In genomic region chr7:120832803-120833202, GRCh38 we compare ENCODE assay signal across 2 cellular contexts.
TF ChIP-seq lines count a peak whose summit lies in the region.

No MANE protein-coding gene starts in this region.

TF ChIP-seq in IMR-90, 13 proteins besides CTCF, POLR2A, EP300 and RAD21:
- no peak for TF ChIP-seq MAFK (IDR thresholded peaks at IDR 0.05; ENCODE audit: low read depth, low read length)
- TF ChIP-seq, protein P1, sequence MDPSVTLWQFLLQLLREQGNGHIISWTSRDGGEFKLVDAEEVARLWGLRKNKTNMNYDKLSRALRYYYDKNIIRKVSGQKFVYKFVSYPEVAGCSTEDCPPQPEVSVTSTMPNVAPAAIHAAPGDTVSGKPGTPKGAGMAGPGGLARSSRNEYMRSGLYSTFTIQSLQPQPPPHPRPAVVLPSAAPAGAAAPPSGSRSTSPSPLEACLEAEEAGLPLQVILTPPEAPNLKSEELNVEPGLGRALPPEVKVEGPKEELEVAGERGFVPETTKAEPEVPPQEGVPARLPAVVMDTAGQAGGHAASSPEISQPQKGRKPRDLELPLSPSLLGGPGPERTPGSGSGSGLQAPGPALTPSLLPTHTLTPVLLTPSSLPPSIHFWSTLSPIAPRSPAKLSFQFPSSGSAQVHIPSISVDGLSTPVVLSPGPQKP (IDR thresholded peaks at IDR 0.05; ENCODE audit: borderline replicate concordance, low read depth, low read length): no peak
- no peak for TF ChIP-seq BHLHE40 (IDR thresholded peaks at IDR 0.05; ENCODE audit: low read depth, low read length)
- TF ChIP-seq RCOR1 (IDR thresholded peaks at IDR 0.05; ENCODE audit: insufficient replicate concordance, low read length): no peak
- TF ChIP-seq NFE2L2 (IDR thresholded peaks at IDR 0.05; ENCODE audit: low read depth, low read length): no peak
- TF ChIP-seq USF2 (IDR thresholded peaks at IDR 0.05; ENCODE audit: low read depth, low read length): no peak
- no peak for TF ChIP-seq FOS (IDR thresholded peaks at IDR 0.05; ENCODE audit: low read depth, low read length)
- no peak for TF ChIP-seq CHD1 (IDR thresholded peaks at IDR 0.05; ENCODE audit: low read depth, low read length)
- TF ChIP-seq RFX5 (IDR thresholded peaks at IDR 0.05; ENCODE audit: low read depth, low read length): no peak
- no peak for TF ChIP-seq MXI1 (IDR thresholded peaks at IDR 0.05; ENCODE audit: borderline replicate concordance, low read depth, low read length)
- no peak for TF ChIP-seq CEBPB (IDR thresholded peaks at IDR 0.05; ENCODE audit: low read depth, low read length)
- TF ChIP-seq SMC3 (IDR thresholded peaks at IDR 0.05; ENCODE audit: low read depth, low read length): no peak
- TF ChIP-seq MAZ (IDR thresholded peaks at IDR 0.05; ENCODE audit: borderline replicate concordance, low read depth, low read length): no peak

TF ChIP-seq in H1, 55 proteins besides CTCF, POLR2A, EP300 and RAD21:
- TF ChIP-seq TAF7 (optimal IDR thresholded peaks at IDR 0.05; ENCODE audit: borderline replicate concordance, low read depth, low read length): no peak
- TF ChIP-seq, protein P2, sequence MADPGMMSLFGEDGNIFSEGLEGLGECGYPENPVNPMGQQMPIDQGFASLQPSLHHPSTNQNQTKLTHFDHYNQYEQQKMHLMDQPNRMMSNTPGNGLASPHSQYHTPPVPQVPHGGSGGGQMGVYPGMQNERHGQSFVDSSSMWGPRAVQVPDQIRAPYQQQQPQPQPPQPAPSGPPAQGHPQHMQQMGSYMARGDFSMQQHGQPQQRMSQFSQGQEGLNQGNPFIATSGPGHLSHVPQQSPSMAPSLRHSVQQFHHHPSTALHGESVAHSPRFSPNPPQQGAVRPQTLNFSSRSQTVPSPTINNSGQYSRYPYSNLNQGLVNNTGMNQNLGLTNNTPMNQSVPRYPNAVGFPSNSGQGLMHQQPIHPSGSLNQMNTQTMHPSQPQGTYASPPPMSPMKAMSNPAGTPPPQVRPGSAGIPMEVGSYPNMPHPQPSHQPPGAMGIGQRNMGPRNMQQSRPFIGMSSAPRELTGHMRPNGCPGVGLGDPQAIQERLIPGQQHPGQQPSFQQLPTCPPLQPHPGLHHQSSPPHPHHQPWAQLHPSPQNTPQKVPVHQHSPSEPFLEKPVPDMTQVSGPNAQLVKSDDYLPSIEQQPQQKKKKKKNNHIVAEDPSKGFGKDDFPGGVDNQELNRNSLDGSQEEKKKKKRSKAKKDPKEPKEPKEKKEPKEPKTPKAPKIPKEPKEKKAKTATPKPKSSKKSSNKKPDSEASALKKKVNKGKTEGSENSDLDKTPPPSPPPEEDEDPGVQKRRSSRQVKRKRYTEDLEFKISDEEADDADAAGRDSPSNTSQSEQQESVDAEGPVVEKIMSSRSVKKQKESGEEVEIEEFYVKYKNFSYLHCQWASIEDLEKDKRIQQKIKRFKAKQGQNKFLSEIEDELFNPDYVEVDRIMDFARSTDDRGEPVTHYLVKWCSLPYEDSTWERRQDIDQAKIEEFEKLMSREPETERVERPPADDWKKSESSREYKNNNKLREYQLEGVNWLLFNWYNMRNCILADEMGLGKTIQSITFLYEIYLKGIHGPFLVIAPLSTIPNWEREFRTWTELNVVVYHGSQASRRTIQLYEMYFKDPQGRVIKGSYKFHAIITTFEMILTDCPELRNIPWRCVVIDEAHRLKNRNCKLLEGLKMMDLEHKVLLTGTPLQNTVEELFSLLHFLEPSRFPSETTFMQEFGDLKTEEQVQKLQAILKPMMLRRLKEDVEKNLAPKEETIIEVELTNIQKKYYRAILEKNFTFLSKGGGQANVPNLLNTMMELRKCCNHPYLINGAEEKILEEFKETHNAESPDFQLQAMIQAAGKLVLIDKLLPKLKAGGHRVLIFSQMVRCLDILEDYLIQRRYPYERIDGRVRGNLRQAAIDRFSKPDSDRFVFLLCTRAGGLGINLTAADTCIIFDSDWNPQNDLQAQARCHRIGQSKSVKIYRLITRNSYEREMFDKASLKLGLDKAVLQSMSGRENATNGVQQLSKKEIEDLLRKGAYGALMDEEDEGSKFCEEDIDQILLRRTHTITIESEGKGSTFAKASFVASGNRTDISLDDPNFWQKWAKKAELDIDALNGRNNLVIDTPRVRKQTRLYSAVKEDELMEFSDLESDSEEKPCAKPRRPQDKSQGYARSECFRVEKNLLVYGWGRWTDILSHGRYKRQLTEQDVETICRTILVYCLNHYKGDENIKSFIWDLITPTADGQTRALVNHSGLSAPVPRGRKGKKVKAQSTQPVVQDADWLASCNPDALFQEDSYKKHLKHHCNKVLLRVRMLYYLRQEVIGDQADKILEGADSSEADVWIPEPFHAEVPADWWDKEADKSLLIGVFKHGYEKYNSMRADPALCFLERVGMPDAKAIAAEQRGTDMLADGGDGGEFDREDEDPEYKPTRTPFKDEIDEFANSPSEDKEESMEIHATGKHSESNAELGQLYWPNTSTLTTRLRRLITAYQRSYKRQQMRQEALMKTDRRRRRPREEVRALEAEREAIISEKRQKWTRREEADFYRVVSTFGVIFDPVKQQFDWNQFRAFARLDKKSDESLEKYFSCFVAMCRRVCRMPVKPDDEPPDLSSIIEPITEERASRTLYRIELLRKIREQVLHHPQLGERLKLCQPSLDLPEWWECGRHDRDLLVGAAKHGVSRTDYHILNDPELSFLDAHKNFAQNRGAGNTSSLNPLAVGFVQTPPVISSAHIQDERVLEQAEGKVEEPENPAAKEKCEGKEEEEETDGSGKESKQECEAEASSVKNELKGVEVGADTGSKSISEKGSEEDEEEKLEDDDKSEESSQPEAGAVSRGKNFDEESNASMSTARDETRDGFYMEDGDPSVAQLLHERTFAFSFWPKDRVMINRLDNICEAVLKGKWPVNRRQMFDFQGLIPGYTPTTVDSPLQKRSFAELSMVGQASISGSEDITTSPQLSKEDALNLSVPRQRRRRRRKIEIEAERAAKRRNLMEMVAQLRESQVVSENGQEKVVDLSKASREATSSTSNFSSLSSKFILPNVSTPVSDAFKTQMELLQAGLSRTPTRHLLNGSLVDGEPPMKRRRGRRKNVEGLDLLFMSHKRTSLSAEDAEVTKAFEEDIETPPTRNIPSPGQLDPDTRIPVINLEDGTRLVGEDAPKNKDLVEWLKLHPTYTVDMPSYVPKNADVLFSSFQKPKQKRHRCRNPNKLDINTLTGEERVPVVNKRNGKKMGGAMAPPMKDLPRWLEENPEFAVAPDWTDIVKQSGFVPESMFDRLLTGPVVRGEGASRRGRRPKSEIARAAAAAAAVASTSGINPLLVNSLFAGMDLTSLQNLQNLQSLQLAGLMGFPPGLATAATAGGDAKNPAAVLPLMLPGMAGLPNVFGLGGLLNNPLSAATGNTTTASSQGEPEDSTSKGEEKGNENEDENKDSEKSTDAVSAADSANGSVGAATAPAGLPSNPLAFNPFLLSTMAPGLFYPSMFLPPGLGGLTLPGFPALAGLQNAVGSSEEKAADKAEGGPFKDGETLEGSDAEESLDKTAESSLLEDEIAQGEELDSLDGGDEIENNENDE (IDR thresholded peaks at IDR 0.05; ENCODE audit: insufficient replicate concordance, low read length): no peak
TF ChIP-seq in H1: peak in this region for 0.
